In the genomic region with DNA sequence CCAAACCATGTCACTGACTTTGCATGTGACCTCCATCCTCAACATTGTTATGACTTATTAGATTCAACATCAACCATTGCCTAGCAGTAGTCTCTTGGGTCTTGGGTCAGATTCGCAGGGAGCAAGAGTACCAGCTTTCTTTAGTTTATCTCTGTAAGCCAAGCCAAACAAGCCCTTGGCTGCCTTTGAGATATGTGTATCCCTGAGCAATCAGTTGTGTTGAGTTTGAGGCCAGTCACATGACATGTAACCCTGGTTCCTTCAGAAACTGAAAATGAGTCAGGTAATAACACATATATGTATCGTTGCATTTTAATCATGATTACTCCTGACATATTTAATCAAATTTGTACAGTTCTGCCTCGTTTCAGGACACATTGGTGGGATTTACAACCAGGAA, we compare ENCODE assay signal across 23 cellular contexts.
"Had no signal": no experiment of that assay in that cellular context is flagged by ENCODE, and none has a peak within 500 bp of the region (broad histone marks: within the 10 kb centered on the region; RNA-seq: fewer than 3 reads in every experiment).

No MANE protein-coding gene starts in this region.

- H3K27ac ChIP-seq: left lung, lower lobe of right lung, parathyroid adenoma, psoas muscle, right atrium auricular region, right lobe of liver, skin epidermis, tibial nerve, uterus had no signal

- H3K27me3 ChIP-seq: left lung, right atrium auricular region, right lobe of liver, tibial nerve, uterus had no signal

- H3K9me3 ChIP-seq: left lung, lower lobe of right lung, psoas muscle, right atrium auricular region, right lobe of liver, tibial nerve, uterus had no signal

- H2AFZ ChIP-seq: parathyroid adenoma had no signal

- H3K36me3 ChIP-seq: left lung, lower lobe of right lung, right atrium auricular region, right lobe of liver, tibial nerve, uterus had no signal

- DNase-seq: hippocampal formation; kidney; left colon; left lung; lower lobe of right lung; mammary epithelial cell; mesenchymal stem cell; naive thymus-derived CD8-positive, alpha-beta T cell; nucleus accumbens; psoas muscle; right lobe of liver; stimulated activated CD4-positive, alpha-beta T cell treated with anti-CD3 and anti-CD28 coated beads, Interleukin-12 subunit alpha, Interleukin-12 subunit beta, amount 100 ng/mL, for 4 hours; stimulated activated CD4-positive, alpha-beta T cell treated with anti-CD3 and anti-CD28 coated beads, Interleukin-15, amount 100 ng/mL, for 24 hours; stimulated activated CD4-positive, alpha-beta T cell treated with anti-CD3 and anti-CD28 coated beads, Interleukin-2, amount 100 ng/mL, for 24 hours; stimulated activated CD4-positive, alpha-beta T cell treated with anti-CD3 and anti-CD28 coated beads, Interleukin-4, amount 100 ng/mL, for 1 hour; stimulated activated naive CD4-positive, alpha-beta T cell; substantia nigra; uterus had no signal

- H3K9ac ChIP-seq: parathyroid adenoma had no signal

- H3K4me3 ChIP-seq: left lung, lower lobe of right lung, psoas muscle, right atrium auricular region, right lobe of liver, skin epidermis, tibial nerve, uterus had no signal

- H3K4me1 ChIP-seq: left lung, lower lobe of right lung, parathyroid adenoma, psoas muscle, right atrium auricular region, right lobe of liver, uterus had no signal

- ATAC-seq: left colon; left lung; lower lobe of right lung; naive thymus-derived CD8-positive, alpha-beta T cell; psoas muscle; right lobe of liver; stimulated activated effector memory CD8-positive, alpha-beta T cell treated with anti-CD3 and anti-CD28 coated beads, Interleukin-12 subunit alpha, Interleukin-12 subunit beta, amount 100 ng/mL, for 72 hours had no signal
